In genomic region chr2:109382946-109383345, GRCh38 we compare ENCODE assay signal across 8 cellular contexts.
DNase-seq lines count a peak whose midpoint lies in the region; ATAC-seq, FAIRE-seq and TF ChIP-seq lines count a peak whose summit lies in the region.

No MANE protein-coding gene starts in this region.

- H3K4me1 ChIP-seq in PC-3 (ENCODE audit: insufficient read depth, low read length) = peaks cover 8% of the 10 kb centered on the region; the same call in 1 of the 2 replicates
- H3K4me1 ChIP-seq in cardiac muscle cell (ENCODE audit: low read depth) = peaks cover 18% of the 10 kb centered on the region
- peaks cover 27% of the 10 kb centered on the region for H3K4me1 ChIP-seq in skeletal muscle satellite cell (ENCODE audit: control insufficient read depth, insufficient read depth, low read length)

- no peak overlapping the region for H2AFZ ChIP-seq in PC-3 (ENCODE audit: low read length)

- H4K20me1 ChIP-seq in PC-3 (ENCODE audit: low read length) = no peaks in the 10 kb centered on the region

- no peaks in the 10 kb centered on the region for H3F3A ChIP-seq in PC-3 (ENCODE audit: low read length, unreplicated experiment)

- no peak overlapping the region for H3K27ac Mint-ChIP-seq in glutamatergic neuron (ENCODE audit: unreplicated experiment)

- no peaks in the 10 kb centered on the region for H3K79me2 ChIP-seq in PC-3 (ENCODE audit: low read length)

- H3K9me3 Mint-ChIP-seq in glutamatergic neuron (ENCODE audit: unreplicated experiment) = peaks cover 9% of the 10 kb centered on the region

- H3K27ac ChIP-seq in PC-3 (ENCODE audit: low read length) (no peak overlapping the region), cardiac muscle cell (no peak overlapping the region)

- H3K4me3 Mint-ChIP-seq in glutamatergic neuron (ENCODE audit: unreplicated experiment) = no peak overlapping the region

- H3K36me3 Mint-ChIP-seq in glutamatergic neuron (ENCODE audit: unreplicated experiment) = no peaks in the 10 kb centered on the region

- POLR2A ChIA-PET in PC-3 (lab: Charles Lee; ENCODE audit: unreplicated experiment) = no interaction called here

- H3K4me3 ChIP-seq in PC-3 (ENCODE audit: low read length) (no peak overlapping the region), cardiac muscle cell (no peak overlapping the region), skeletal muscle satellite cell (ENCODE audit: low read length) (no peak overlapping the region)

- intact Hi-C loops in PC-3 (cut with micrococcal nuclease) = no loop called here

- H3K4me1 Mint-ChIP-seq in glutamatergic neuron (ENCODE audit: low read depth, unreplicated experiment) = peaks cover 5% of the 10 kb centered on the region

- DNase-seq in H4 (ENCODE audit: low spot score) = peak; percentile 67
- DNase-seq in PC-3 = peak; percentile 48
- peak; percentile 81 to 92 for DNase-seq in cardiac muscle cell (ENCODE audit: low read depth in 1 of 2, low spot score in 1 of 2)
- no peak for DNase-seq in glutamatergic neuron
- no peak for DNase-seq in D721Med (ENCODE audit: insufficient read length, low spot score)
- DNase-seq in NCI-H146 treated with DMSO at 0.1 percent for 48 hours (lab: John Stamatoyannopoulos, UW; ENCODE audit: unreplicated experiment) = no peak

- ATAC-seq in PC-3 (0 out of 2 replicates have a peak, but pooled peaks have one; percentile 24), HG03432 (IDR thresholded peaks at IDR 0.05; ENCODE audit: unreplicated experiment) (no peak)

- H3K4me2 ChIP-seq in PC-3 (ENCODE audit: low read length) (no peak overlapping the region), skeletal muscle satellite cell (ENCODE audit: low read length) (peak overlapping the region; percentile 3)

- peaks cover 7% of the 10 kb centered on the region for H3K27me3 Mint-ChIP-seq in glutamatergic neuron (ENCODE audit: unreplicated experiment)

- H3K27me3 ChIP-seq in PC-3 (ENCODE audit: low read length) (no peaks in the 10 kb centered on the region), cardiac muscle cell (peaks cover 11% of the 10 kb centered on the region), skeletal muscle satellite cell (ENCODE audit: control insufficient read depth, insufficient read depth, low read length) (no peaks in the 10 kb centered on the region)

- CTCF ChIA-PET in PC-3 (lab: Charles Lee) = no interaction called here

- no peaks in the 10 kb centered on the region for H3K9me3 ChIP-seq in PC-3 (ENCODE audit: low read length)
- no peaks in the 10 kb centered on the region for H3K9me3 ChIP-seq in cardiac muscle cell (ENCODE audit: low read depth)
- H3K9me3 ChIP-seq in skeletal muscle satellite cell (replicated peaks; ENCODE audit: low read length) = no peaks in the 10 kb centered on the region

- no peak for FAIRE-seq in D721Med (lab: Jason Lieb, UNC)

- BruUV-seq in PC-3 (replicated peaks; lab: Mats Ljungman, UMichigan) = no TSS peak

- H3K9ac ChIP-seq in PC-3 (ENCODE audit: low read length) (no peak overlapping the region), skeletal muscle satellite cell (ENCODE audit: low read depth, low read length) (no peak overlapping the region)

- TF ChIP-seq CTCF in PC-3 (conservative IDR thresholded peaks at IDR 0.05; ENCODE audit: low read depth, low read length) (no peak), cardiac muscle cell (IDR thresholded peaks at IDR 0.05; ENCODE audit: low read depth, low read length) (no peak), glutamatergic neuron (IDR thresholded peaks at IDR 0.05; ENCODE audit: partially characterized antibody, unreplicated experiment) (no peak), D721Med (IDR thresholded peaks at IDR 0.05; ENCODE audit: insufficient read depth, missing control alignments) (no peak)

- H3K9me2 ChIP-seq in PC-3 (replicated peaks; ENCODE audit: low read length) = no peaks in the 10 kb centered on the region

- H3K36me3 ChIP-seq in PC-3 (ENCODE audit: low read depth, low read length) (no peaks in the 10 kb centered on the region), cardiac muscle cell (no peaks in the 10 kb centered on the region), skeletal muscle satellite cell (ENCODE audit: insufficient read depth, low read length) (peaks cover 4% of the 10 kb centered on the region)

Comparison
In these comparisons a context has a peak if more than half of its experiments do, and no peak if none do; other contexts are left out.
1. DNase-seq: peak in H4 (single experiment), PC-3 (single experiment) and cardiac muscle cell (2 of 2); none in glutamatergic neuron (single experiment), D721Med (single experiment) and NCI-H146 treated with DMSO at 0.1 percent for 48 hours (single experiment).